28 cellular contexts compared by ENCODE assay signal in the genomic region with DNA sequence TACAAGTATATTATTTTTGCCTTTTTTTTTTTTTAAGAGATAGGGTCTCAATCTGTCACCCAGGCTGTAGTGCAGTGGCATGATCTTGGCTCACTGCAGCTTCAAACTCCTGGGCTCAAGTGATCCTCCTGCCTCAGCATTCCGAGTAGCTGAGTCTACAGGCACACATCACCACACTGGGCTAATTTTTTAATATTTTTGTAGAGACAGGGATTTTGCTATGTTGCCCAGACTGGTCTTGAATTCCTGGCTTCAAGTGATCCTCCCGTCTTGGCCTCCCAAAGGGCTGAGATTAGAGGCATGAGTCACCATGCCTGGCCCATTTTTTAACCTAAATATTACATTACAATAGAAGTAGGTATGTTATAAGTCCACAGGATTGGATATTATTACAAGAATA. TPM values are rescaled to one million over a fixed set of nuclear protein-coding genes. Genes with fewer than 3 reads are reported as not detected.
A peak's percentile ranks its signal among the peaks of the same experiment; 100 is the strongest.
DNase-seq lines count a peak whose midpoint lies in the region; ATAC-seq and TF ChIP-seq lines count a peak whose summit lies in the region.
"Had no signal": no experiment of that assay in that cellular context is flagged by ENCODE, and none has a peak within 500 bp of the region (broad histone marks: within the 10 kb centered on the region; RNA-seq: fewer than 3 reads in every experiment).

No MANE protein-coding gene starts in this region.

- no peak for ATAC-seq in psoas muscle
- no peak for ATAC-seq in activated T-cell treated with anti-CD3 and anti-CD28 coated beads, Interleukin-2, amount 50 U/mL, for 4 hours
- ATAC-seq: activated T-cell treated with anti-CD3 and anti-CD28 coated beads, Interleukin-2, amount 50 U/mL, for 72 hours; natural killer cell treated with Interleukin-12 subunit alpha and Interleukin-12 subunit beta and Interleukin-15 and Interleukin-18, amount 100 ng/mL, for 72 hours had no signal

- H3K36me3 ChIP-seq in MG63 (no peaks in the 10 kb centered on the region), psoas muscle (ENCODE audit: insufficient read depth in 1 of 2, low read depth in 1 of 2) (peaks cover 0 to 20% of the 10 kb centered on the region in 2 donors)

- no peak overlapping the region for H3K4me3 Mint-ChIP-seq in activated T-cell treated with anti-CD3 and anti-CD28 coated beads, Interleukin-2, amount 50 U/mL, for 4 hours
- H3K4me3 Mint-ChIP-seq: activated CD4-positive, alpha-beta T cell treated with anti-CD3 and anti-CD28 coated beads, Interleukin-2, amount 10 ng/mL, durations not matched to agents 24 days and 14 days; activated T-cell treated with anti-CD3 and anti-CD28 coated beads, Interleukin-2, amount 50 U/mL, for 72 hours; CD14-positive monocyte; natural killer cell treated with Interleukin-12 subunit alpha and Interleukin-12 subunit beta and Interleukin-15 and Interleukin-18, amount 100 ng/mL, for 72 hours had no signal

- no peaks in the 10 kb centered on the region for H3K27me3 Mint-ChIP-seq in activated T-cell treated with anti-CD3 and anti-CD28 coated beads, Interleukin-2, amount 50 U/mL, for 4 hours (ENCODE audit: low read depth)
- H3K27me3 Mint-ChIP-seq: activated CD4-positive, alpha-beta T cell treated with anti-CD3 and anti-CD28 coated beads, Interleukin-2, amount 10 ng/mL, durations not matched to agents 24 days and 14 days; natural killer cell treated with Interleukin-12 subunit alpha and Interleukin-12 subunit beta and Interleukin-15 and Interleukin-18, amount 100 ng/mL, for 72 hours had no signal

- no peak overlapping the region for H3K4me3 ChIP-seq in MG63
- no peak overlapping the region for H3K4me3 ChIP-seq in choroid plexus epithelial cell (ENCODE audit: low read depth, low read length)
- H3K4me3 ChIP-seq in psoas muscle: no peak overlapping the region
- H3K4me3 ChIP-seq: SK-N-MC, spleen, testis had no signal

- no peak overlapping the region for H3K27ac ChIP-seq in psoas muscle
- H3K27ac ChIP-seq: SK-N-MC, spleen, testis had no signal

- no peaks in the 10 kb centered on the region for H3K4me1 Mint-ChIP-seq in activated T-cell treated with anti-CD3 and anti-CD28 coated beads, Interleukin-2, amount 50 U/mL, for 4 hours (ENCODE audit: low read depth)
- H3K4me1 Mint-ChIP-seq: activated CD4-positive, alpha-beta T cell treated with anti-CD3 and anti-CD28 coated beads, Interleukin-2, amount 10 ng/mL, durations not matched to agents 24 days and 14 days had no signal

- H3K9me3 ChIP-seq in MG63 (no peaks in the 10 kb centered on the region), psoas muscle (no peaks in the 10 kb centered on the region)
- H3K9me3 ChIP-seq: spleen, testis had no signal

- no peaks in the 10 kb centered on the region for H3K36me3 Mint-ChIP-seq in activated T-cell treated with anti-CD3 and anti-CD28 coated beads, Interleukin-2, amount 50 U/mL, for 4 hours (ENCODE audit: insufficient read depth)
- H3K36me3 Mint-ChIP-seq: natural killer cell treated with Interleukin-12 subunit alpha and Interleukin-12 subunit beta and Interleukin-15 and Interleukin-18, amount 100 ng/mL, for 72 hours had no signal

- peak; percentile 14 for DNase-seq in GM04503 (ENCODE audit: low read depth)
- peak; percentile 53 for DNase-seq in MG63
- DNase-seq in choroid plexus epithelial cell (ENCODE audit: low read depth): peak; percentile 13
- DNase-seq in myocyte (ENCODE audit: low read depth): peak; percentile 2
- no peak for DNase-seq in pons (ENCODE audit: low spot score)
- DNase-seq in psoas muscle: no peak
- DNase-seq in activated T-cell treated with anti-CD3 and anti-CD28 coated beads, Interleukin-2, amount 50 U/mL, for 4 hours: no peak
- DNase-seq: activated CD4-positive, alpha-beta T cell treated with anti-CD3 and anti-CD28 coated beads, Interleukin-2, amount 10 ng/mL, durations not matched to agents 24 days and 14 days; activated naive CD4-positive, alpha-beta T cell treated with anti-CD3 and anti-CD28 coated beads, Interleukin-2, amount 50 U/mL, for 16 hours; activated T-cell treated with anti-CD3 and anti-CD28 coated beads, Interleukin-2, amount 50 U/mL, for 72 hours; anterior cingulate cortex; effector CD4-positive, alpha-beta T cell; erythroblast; islet precursor cell; NCI-H2029; NCI-H345; NCI-H774; spleen; stimulated activated CD4-positive, alpha-beta T cell treated with anti-CD3 and anti-CD28 coated beads, Interleukin-4, amount 100 ng/mL, for 1 hour; stimulated activated naive CD4-positive, alpha-beta T cell; T-helper 2 cell; testis had no signal

- H3K4me1 ChIP-seq in psoas muscle: no peaks in the 10 kb centered on the region
- H3K4me1 ChIP-seq: spleen, testis had no signal

- TF ChIP-seq CTCF in choroid plexus epithelial cell (conservative IDR thresholded peaks at IDR 0.05; ENCODE audit: low read depth, low read length) (no peak), psoas muscle (IDR thresholded peaks at IDR 0.05) (no peak)

- no peaks in the 10 kb centered on the region for H3K9me3 Mint-ChIP-seq in activated T-cell treated with anti-CD3 and anti-CD28 coated beads, Interleukin-2, amount 50 U/mL, for 4 hours
- H3K9me3 Mint-ChIP-seq: activated CD4-positive, alpha-beta T cell treated with anti-CD3 and anti-CD28 coated beads, Interleukin-2, amount 10 ng/mL, durations not matched to agents 24 days and 14 days; activated T-cell treated with anti-CD3 and anti-CD28 coated beads, Interleukin-2, amount 50 U/mL, for 72 hours; natural killer cell treated with Interleukin-12 subunit alpha and Interleukin-12 subunit beta and Interleukin-15 and Interleukin-18, amount 100 ng/mL, for 72 hours had no signal

- H3K27me3 ChIP-seq in MG63: no peaks in the 10 kb centered on the region
- H3K27me3 ChIP-seq in psoas muscle (ENCODE audit: insufficient read depth in 3 of 3, low read length in 2 of 3): no peaks in the 10 kb centered on the region
- H3K27me3 ChIP-seq: spleen, testis had no signal

- intact Hi-C loops in psoas muscle (cut with DNase I): no loop called here

- 67 to 74% (median 72%) methylated on average over 2 of the region's 2 CpGs for WGBS in psoas muscle, 3 donors

RNA-seq across cellular contexts. Expression of gene TERB1, which starts 3.2 kb away (rescaled TPM):
- total RNA-seq in MG63 (2014; rRNA removed; shearing (Covaris generic); ENCODE audit: low replicate concordance): not detected in 2 replicates
- total RNA-seq in myocyte (not detected in 2 replicates), psoas muscle (under 1 TPM in 1 of 4 donors, not detected in 3; 0.26 TPM)
- polyA plus RNA-seq in myocyte (2012): not detected
- not detected for polyA plus RNA-seq in psoas muscle
- total RNA-seq in activated T-cell treated with anti-CD3 and anti-CD28 coated beads, Interleukin-2, amount 50 U/mL, for 4 hours: not detected
- total RNA-seq: chondrocyte had no signal
- polyA plus RNA-seq: CD14-positive monocyte had no signal

RNA-seq across cellular contexts. Expression of gene NAE1, which starts 32.6 kb away (rescaled TPM):
- 96.2 and 150 TPM in 2 replicates for total RNA-seq in MG63 (2014; rRNA removed; shearing (Covaris generic); ENCODE audit: low replicate concordance)
- 57.6 and 65.4 TPM in 2 replicates for total RNA-seq in myocyte
- 23.5 TPM for polyA plus RNA-seq in myocyte (2012)
- total RNA-seq in psoas muscle: 10 to 100 TPM; 23.8 to 34.4 (median 30.8) TPM
- polyA plus RNA-seq in psoas muscle: 10 to 100 TPM; 22.7 to 46.1 (median 33.0) TPM
- total RNA-seq in activated T-cell treated with anti-CD3 and anti-CD28 coated beads, Interleukin-2, amount 50 U/mL, for 4 hours: 100 to 1,000 TPM in 1 of 3 donors, 10 to 100 TPM in 2; 93.8 to 111 (median 94.8) TPM

RNA-seq across cellular contexts. Expression of gene CA7, which starts 46.1 kb away (rescaled TPM):
- total RNA-seq in MG63 (2014; rRNA removed; shearing (Covaris generic); ENCODE audit: low replicate concordance): not detected in 2 replicates
- total RNA-seq in myocyte: 3.4 and 4.2 TPM in 2 replicates
- 1.0 TPM for polyA plus RNA-seq in myocyte (2012)
- total RNA-seq in psoas muscle: not detected
- under 1 TPM in 1 of 3 donors, not detected in 2; 0.05 TPM for polyA plus RNA-seq in psoas muscle
- total RNA-seq in activated T-cell treated with anti-CD3 and anti-CD28 coated beads, Interleukin-2, amount 50 U/mL, for 4 hours: under 1 TPM in 1 of 3 donors, not detected in 2; 0.18 TPM
- total RNA-seq: activated T-cell treated with anti-CD3 and anti-CD28 coated beads, Interleukin-2, amount 50 U/mL, for 72 hours; chondrocyte; liver; natural killer cell treated with Interleukin-12 subunit alpha and Interleukin-12 subunit beta and Interleukin-15 and Interleukin-18, amount 100 ng/mL, for 72 hours; osteoblast; spleen had no signal
- polyA plus RNA-seq: CD14-positive monocyte, liver, spleen had no signal

RNA-seq across cellular contexts. Expression of gene DYNC1LI2, which starts 46.8 kb away (rescaled TPM):
- total RNA-seq in MG63 (2014; rRNA removed; shearing (Covaris generic); ENCODE audit: low replicate concordance): 23.2 and 27.2 TPM in 2 replicates
- total RNA-seq in myocyte (108 and 137 TPM in 2 replicates), psoas muscle (10 to 100 TPM; 60.4 to 68.7 (median 64.8) TPM)
- 79.6 TPM for polyA plus RNA-seq in myocyte (2012)
- 10 to 100 TPM; 30.8 to 76.0 (median 38.3) TPM for polyA plus RNA-seq in psoas muscle
- 10 to 100 TPM; 45.9 to 55.5 (median 53.6) TPM for total RNA-seq in activated T-cell treated with anti-CD3 and anti-CD28 coated beads, Interleukin-2, amount 50 U/mL, for 4 hours

Comparison
In these comparisons a context has a peak if more than half of its experiments do, and no peak if none do; other contexts are left out.
1. DNase-seq: peak in GM04503 (single experiment), MG63 (single experiment), choroid plexus epithelial cell (single experiment) and myocyte (single experiment); none in pons (single experiment), psoas muscle (0 of 2) and activated T-cell treated with anti-CD3 and anti-CD28 coated beads, Interleukin-2, amount 50 U/mL, for 4 hours (single experiment).